32 cellular contexts compared by ENCODE assay signal in genomic region chr6:119801041-119801440, GRCh38.
"Had no signal": no experiment of that assay in that cellular context is flagged by ENCODE, and none has a peak within 500 bp of the region (broad histone marks: within the 10 kb centered on the region; RNA-seq: fewer than 3 reads in every experiment).

No MANE protein-coding gene starts in this region.

- H3K4me1 ChIP-seq: adrenal gland, body of pancreas, breast epithelium had no signal

- H3K4me3 ChIP-seq: adrenal gland, body of pancreas, breast epithelium had no signal

- H3K36me3 ChIP-seq: adrenal gland, brain microvascular endothelial cell, breast epithelium had no signal

- DNase-seq: activated B cell treated with CpG ODN at 0.5 μM for 24 hours; activated CD4-positive, alpha-beta memory T cell treated with anti-CD3 and anti-CD28 coated beads for 36 hours; activated CD4-positive, alpha-beta T cell treated with anti-CD3 and anti-CD28 coated beads for 4 hours; activated CD4-positive, alpha-beta T cell treated with anti-CD3 and anti-CD28 coated beads, Interleukin-2, amount 10 ng/mL, durations not matched to agents 24 days and 14 days; activated CD4-positive, alpha-beta T cell treated with anti-CD3 and anti-CD28 coated beads, Interleukin-2, amount 50 U/mL, for 1 hour; activated CD4-positive, alpha-beta T cell treated with anti-CD3 and anti-CD28 coated beads, Interleukin-2, amount 50 U/mL, for 4 hours; activated CD4-positive, CD25-positive, alpha-beta regulatory T cell treated with anti-CD3 and anti-CD28 coated beads, Interleukin-2, amount 50 U/mL, for 72 hours; activated CD8-positive, alpha-beta memory T cell treated with anti-CD3 and anti-CD28 coated beads, Interleukin-2, amount 50 U/mL, for 4 hours; activated CD8-positive, alpha-beta T cell treated with anti-CD3 and anti-CD28 coated beads for 36 hours; activated effector memory CD4-positive, alpha-beta T cell treated with anti-CD3 and anti-CD28 coated beads, Interleukin-2, amount 50 U/mL, for 16 hours; activated gamma-delta T cell treated with Interleukin-2 at 50 U/mL for 16 hours; activated naive CD4-positive, alpha-beta T cell; activated naive CD4-positive, alpha-beta T cell treated with anti-CD3 and anti-CD28 coated beads for 36 hours; activated naive CD4-positive, alpha-beta T cell treated with anti-CD3 and anti-CD28 coated beads, Interleukin-2, amount 50 U/mL, for 16 hours; activated naive CD8-positive, alpha-beta T cell treated with anti-CD3 and anti-CD28 coated beads for 36 hours; activated T-cell treated with anti-CD3 and anti-CD28 coated beads for 4 hours; activated T-cell treated with anti-CD3 and anti-CD28 coated beads, Interleukin-2, amount 50 U/mL, for 1 hour; activated T-cell treated with anti-CD3 and anti-CD28 coated beads, Interleukin-2, amount 50 U/mL, for 4 hours; activated T-cell treated with anti-CD3 and anti-CD28 coated beads, Interleukin-2, amount 50 U/mL, for 72 hours; adrenal gland; amniotic stem cell; aorta; body of pancreas; brain microvascular endothelial cell; central memory CD4-positive, alpha-beta T cell; T-helper 1 cell; T-helper 2 cell; T-helper 9 cell had no signal

- H3K27me3 ChIP-seq: adrenal gland, body of pancreas, brain microvascular endothelial cell, breast epithelium had no signal

- H3K27ac ChIP-seq: adrenal gland, body of pancreas, brain microvascular endothelial cell, VCaP had no signal

- H3K9me3 ChIP-seq: adrenal gland, body of pancreas, breast epithelium had no signal

- ATAC-seq: activated CD8-positive, alpha-beta T cell treated with anti-CD3 and anti-CD28 coated beads for 36 hours; activated naive CD4-positive, alpha-beta T cell treated with anti-CD3 and anti-CD28 coated beads, Interleukin-2, amount 50 U/mL, for 72 hours; activated T-cell treated with anti-CD3 and anti-CD28 coated beads, Interleukin-2, amount 50 U/mL, for 4 hours; activated T-cell treated with anti-CD3 and anti-CD28 coated beads, Interleukin-2, amount 50 U/mL, for 72 hours; activated T-helper 17 cell treated with anti-CD3 and anti-CD28 coated beads, Interleukin-2, amount 50 U/mL, for 72 hours; body of pancreas had no signal
